21 cellular contexts compared by ENCODE assay signal in the genomic region with DNA sequence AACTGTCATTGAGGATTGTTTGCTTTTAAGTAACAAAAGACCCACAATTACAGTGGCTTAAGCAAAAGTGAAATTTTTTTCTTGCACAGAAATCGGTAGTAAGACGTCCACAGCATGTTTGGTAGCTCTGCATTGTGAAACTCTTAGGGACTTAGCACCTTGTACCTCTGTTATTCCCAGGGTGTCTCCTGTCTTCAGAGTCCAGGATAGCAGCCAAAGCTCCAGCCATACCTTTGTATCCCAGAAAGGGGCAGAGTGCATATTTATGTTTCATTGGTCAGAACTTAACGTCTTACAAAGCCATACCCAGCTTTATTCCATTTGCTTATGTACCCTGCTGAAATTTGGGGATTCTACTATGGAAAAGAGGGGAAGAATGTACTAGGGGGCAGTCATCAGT. TPM values are rescaled to one million over a fixed set of nuclear protein-coding genes. Genes with fewer than 3 reads are reported as not detected.
A peak's percentile ranks its signal among the peaks of the same experiment; 100 is the strongest.
DNase-seq lines count a peak whose midpoint lies in the region; ATAC-seq, FAIRE-seq and TF ChIP-seq lines count a peak whose summit lies in the region.
"Had no signal": no experiment of that assay in that cellular context is flagged by ENCODE, and none has a peak within 500 bp of the region (broad histone marks: within the 10 kb centered on the region; RNA-seq: fewer than 3 reads in every experiment).

No MANE protein-coding gene starts in this region.

- no peak for FAIRE-seq in small intestine (lab: Jason Lieb, UNC)
- FAIRE-seq in H54 (lab: Jason Lieb, UNC), result no peak
- FAIRE-seq: A549, D721Med, G401.6, GM12891, GM19239 had no signal

- H3K27ac ChIP-seq in small intestine (ENCODE audit: low read depth in 1 of 2, low read length in 1 of 2), result no peak overlapping the region
- H3K27ac ChIP-seq: A549 had no signal

- H3K4me3 Mint-ChIP-seq in central memory CD8-positive, alpha-beta T cell, result no peak overlapping the region
- H3K4me3 Mint-ChIP-seq: CD14-positive monocyte; CD8-positive, alpha-beta T cell had no signal

- DNase-seq in central memory CD8-positive, alpha-beta T cell (ENCODE audit: low spot score in 2 of 2), result no peak
- DNase-seq in left colon, result no peak
- DNase-seq in small intestine, result peak; percentile 15
- no peak for DNase-seq in H54 (ENCODE audit: insufficient read length, low spot score)
- DNase-seq in activated CD4-positive, alpha-beta T cell treated with anti-CD3 and anti-CD28 coated beads for 1 hour, result no peak
- DNase-seq: BE2C; CD8-positive, alpha-beta T cell; COR-L47; DMS153; DMS79 treated with DMSO at 0.1 percent for 48 hours; EL; GOT3 had no signal

- no peak for ATAC-seq in central memory CD8-positive, alpha-beta T cell (replicated peaks; ENCODE audit: extremely low read depth, poor library complexity, severe bottlenecking)
- ATAC-seq in left colon, result peak; percentile 69
- no peak for ATAC-seq in GM18517 (IDR thresholded peaks at IDR 0.05; ENCODE audit: unreplicated experiment)
- ATAC-seq: A549; CD8-positive, alpha-beta T cell had no signal

- H3K4me1 ChIP-seq in small intestine (ENCODE audit: control insufficient read depth in 2 of 2, insufficient read depth in 1 of 2, low read depth in 1 of 2, low read length in 1 of 2), result no peaks in the 10 kb centered on the region
- H3K4me1 ChIP-seq: BE2C had no signal

- peaks cover 16% of the 10 kb centered on the region for H3K4me1 Mint-ChIP-seq in central memory CD8-positive, alpha-beta T cell

- no peak overlapping the region for H3K4me3 ChIP-seq in small intestine (ENCODE audit: low read depth in 1 of 2, low read length in 2 of 2)
- H3K4me3 ChIP-seq: A549, HAP-1 had no signal

- 88 to 95% (median 95%) methylated on average over 3 of the region's 3 CpGs for WGBS in small intestine, 3 donors

- intact Hi-C loops in left colon (cut with DNase I, micrococcal nuclease), result no loop called here

- no peak for TF ChIP-seq POLR2A in H54 (IDR thresholded peaks at IDR 0.05; ENCODE audit: low read depth, low read length)

- H3K27ac Mint-ChIP-seq in central memory CD8-positive, alpha-beta T cell (ENCODE audit: low read depth), result peak overlapping the region; percentile 53
- H3K27ac Mint-ChIP-seq: CD14-positive monocyte; CD8-positive, alpha-beta T cell had no signal

- peaks cover 4% of the 10 kb centered on the region for H3K9me3 Mint-ChIP-seq in central memory CD8-positive, alpha-beta T cell

- H3K36me3 ChIP-seq in small intestine (ENCODE audit: control insufficient read depth in 2 of 2, insufficient read depth in 2 of 2, low read length in 2 of 2), result peaks cover 4 to 8% of the 10 kb centered on the region in 2 donors
- H3K36me3 ChIP-seq: BE2C had no signal

- no peaks in the 10 kb centered on the region for H3K9me3 ChIP-seq in small intestine (ENCODE audit: control insufficient read depth, low read depth)
- H3K9me3 ChIP-seq: BE2C, HAP-1 had no signal

- H3K36me3 Mint-ChIP-seq in central memory CD8-positive, alpha-beta T cell (ENCODE audit: insufficient read depth), result peaks cover 42% of the 10 kb centered on the region

- H3K27me3 ChIP-seq in small intestine (ENCODE audit: control insufficient read depth in 2 of 2, insufficient read depth in 2 of 2, low read length in 2 of 2), result no peaks in the 10 kb centered on the region
- H3K27me3 ChIP-seq: BE2C had no signal

- H3K27me3 Mint-ChIP-seq in central memory CD8-positive, alpha-beta T cell, result no peaks in the 10 kb centered on the region

RNA-seq across cellular contexts. Expression of gene RMND5A, which starts 32.8 kb away (rescaled TPM):
- total RNA-seq in left colon, result 10 to 100 TPM; 64.0 to 77.8 TPM
- polyA plus RNA-seq in small intestine, result 10 to 100 TPM; 13.5 to 21.7 (median 17.8) TPM

RNA-seq across cellular contexts. Expression of gene CD8A, which starts 37.8 kb away (rescaled TPM):
- 1 to 10 TPM; 1.6 to 3.2 TPM for total RNA-seq in left colon
- polyA plus RNA-seq in small intestine, result 10 to 100 TPM in 1 of 3 donors, 1 to 10 TPM in 2; 1.8 to 13.0 (median 3.7) TPM
- polyA plus RNA-seq: AG04450 had no signal
